ENCODE assay signal across 13 cellular contexts in the genomic region with DNA sequence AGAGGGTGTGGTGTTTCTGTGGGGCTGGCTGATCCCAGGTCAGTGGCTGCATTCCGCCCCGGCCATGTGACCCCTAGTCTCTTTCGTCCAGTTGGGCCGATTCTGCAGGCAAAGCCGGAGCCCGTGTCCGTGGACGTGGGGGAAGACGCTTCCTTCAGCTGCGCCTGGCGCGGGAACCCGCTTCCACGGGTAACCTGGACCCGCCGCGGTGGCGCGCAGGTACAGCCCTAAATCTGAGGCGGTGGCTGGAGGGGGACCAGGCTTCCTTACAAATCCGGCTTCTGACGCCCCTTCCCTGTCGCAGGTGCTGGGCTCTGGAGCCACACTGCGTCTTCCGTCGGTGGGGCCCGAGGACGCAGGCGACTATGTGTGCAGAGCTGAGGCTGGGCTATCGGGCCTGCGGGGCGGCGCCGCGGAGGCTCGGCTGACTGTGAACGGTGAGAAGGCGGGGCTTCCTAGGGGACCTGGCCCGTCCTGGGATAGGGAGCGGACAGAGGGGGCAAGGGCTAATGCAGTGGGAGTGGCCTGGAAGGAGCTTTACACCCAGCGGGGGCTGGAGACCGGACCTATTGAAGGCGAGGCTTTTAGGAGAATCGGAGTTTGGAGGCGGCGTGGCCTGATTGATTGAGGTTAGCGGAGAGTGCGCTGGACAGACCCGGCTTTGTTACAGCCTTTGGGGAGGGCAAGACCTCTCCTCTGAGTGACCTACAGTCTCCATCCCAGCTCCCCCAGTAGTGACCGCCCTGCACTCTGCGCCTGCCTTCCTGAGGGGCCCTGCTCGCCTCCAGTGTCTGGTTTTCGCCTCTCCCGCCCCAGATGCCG. TPM values are rescaled to one million over a fixed set of nuclear protein-coding genes. Genes with fewer than 3 reads are reported as not detected.
DNase-seq lines count a peak whose midpoint lies in the region; TF ChIP-seq lines count a peak whose summit lies in the region.
"Had no signal": no experiment of that assay in that cellular context is flagged by ENCODE, and none has a peak within 500 bp of the region (broad histone marks: within the 10 kb centered on the region; RNA-seq: fewer than 3 reads in every experiment).

No MANE protein-coding gene starts in this region.

- no peaks in the 10 kb centered on the region for H3K9me2 ChIP-seq in hepatocyte (replicated peaks; ENCODE audit: insufficient read depth)

- H3K9me3 ChIP-seq in HUES64 (ENCODE audit: insufficient read depth, low read depth, low read length) (no peaks in the 10 kb centered on the region), hepatocyte (ENCODE audit: low read depth) (no peaks in the 10 kb centered on the region), trophoblast cell (ENCODE audit: insufficient read depth, low read depth, low read length) (peaks cover 5% of the 10 kb centered on the region), breast epithelium (peaks cover 0 to 4% of the 10 kb centered on the region in 2 donors)

- no peaks in the 10 kb centered on the region for H4K20me1 ChIP-seq in hepatocyte (ENCODE audit: insufficient read depth, poor library complexity, severe bottlenecking)

- no peak overlapping the region for H2AK5ac ChIP-seq in trophoblast cell (ENCODE audit: low read length)

- H3K9ac ChIP-seq in HUES64 (ENCODE audit: low read depth, low read length) (no peak overlapping the region), trophoblast cell (ENCODE audit: low read length) (no peak overlapping the region)

- no peak overlapping the region for H3K14ac ChIP-seq in trophoblast cell (ENCODE audit: low read length)

- TF ChIP-seq CTCF in hepatocyte (IDR thresholded peaks at IDR 0.05; ENCODE audit: poor library complexity): no peak
- TF ChIP-seq CTCF in breast epithelium (IDR thresholded peaks at IDR 0.05): no peak

- no peak overlapping the region for H2BK12ac ChIP-seq in trophoblast cell (ENCODE audit: low read length)

- H2AFZ ChIP-seq in hepatocyte: no peak overlapping the region
- no peak overlapping the region for H2AFZ ChIP-seq in trophoblast cell (ENCODE audit: insufficient read depth, low read length, poor library complexity)

- no peak overlapping the region for H2BK5ac ChIP-seq in trophoblast cell (ENCODE audit: low read depth, low read length, poor library complexity)

- peak overlapping the region; percentile 58 for H3K4me3 ChIP-seq in HUES64 (ENCODE audit: low read length)
- no peak overlapping the region for H3K4me3 ChIP-seq in hepatocyte
- peak overlapping the region; percentile 26 for H3K4me3 ChIP-seq in trophoblast cell (ENCODE audit: low read depth, low read length)
- H3K4me3 ChIP-seq in breast epithelium: no peak overlapping the region

- H2BK120ac ChIP-seq in trophoblast cell (ENCODE audit: insufficient read depth, low read length, poor library complexity): no peak overlapping the region

- peaks cover 78% of the 10 kb centered on the region for H3K27me3 ChIP-seq in HUES64 (ENCODE audit: insufficient read depth, low read length)
- H3K27me3 ChIP-seq in hepatocyte: peaks cover 61% of the 10 kb centered on the region
- peaks cover 34% of the 10 kb centered on the region for H3K27me3 ChIP-seq in trophoblast cell (ENCODE audit: insufficient read depth, low read length)
- H3K27me3 ChIP-seq in breast epithelium: peaks cover 0 to 33% of the 10 kb centered on the region in 2 donors

- TF ChIP-seq POLR2A in breast epithelium (IDR thresholded peaks at IDR 0.05): no peak

- H4K12ac ChIP-seq in trophoblast cell (ENCODE audit: low read depth, low read length): no peak overlapping the region

- peaks cover 6% of the 10 kb centered on the region; the same call in 1 of the 2 replicates for H3K4me1 ChIP-seq in HUES64 (ENCODE audit: insufficient read depth, low read length)
- peaks cover 3% of the 10 kb centered on the region for H3K4me1 ChIP-seq in hepatocyte (ENCODE audit: insufficient read depth)
- H3K4me1 ChIP-seq in trophoblast cell (ENCODE audit: control insufficient read depth in 1 of 2, insufficient read depth in 2 of 2, low read length in 2 of 2): peaks cover 5 to 9% of the 10 kb centered on the region in 2 experiments
- no peaks in the 10 kb centered on the region for H3K4me1 ChIP-seq in breast epithelium

- H3K4me2 ChIP-seq in hepatocyte (peak overlapping the region; percentile 74), trophoblast cell (ENCODE audit: low read length) (peak overlapping the region; percentile 70)

- H3K27ac ChIP-seq in HUES64 (ENCODE audit: low read depth, low read length) (no peak overlapping the region), hepatocyte (no peak overlapping the region), trophoblast cell (ENCODE audit: low read depth, low read length) (no peak overlapping the region), breast epithelium (no peak overlapping the region), substantia nigra (ENCODE audit: low read depth, low read length, poor library complexity, severe bottlenecking) (no peak overlapping the region)

- no peaks in the 10 kb centered on the region for H3K79me2 ChIP-seq in hepatocyte
- no peaks in the 10 kb centered on the region for H3K79me2 ChIP-seq in trophoblast cell (ENCODE audit: control insufficient read depth, insufficient read depth, low read length, poor library complexity)

- no peak overlapping the region for H3K4ac ChIP-seq in trophoblast cell (ENCODE audit: low read depth, low read length)

- no peak overlapping the region for H4K8ac ChIP-seq in trophoblast cell (ENCODE audit: low read depth, low read length)

- peak; percentile 71 for DNase-seq in hepatocyte (ENCODE audit: low spot score)
- DNase-seq in trophoblast cell: peak in 1 of 2 donors; percentile 35
- no peak for DNase-seq in breast epithelium (ENCODE audit: low spot score in 2 of 2)
- DNase-seq in substantia nigra (lab: John Stamatoyannopoulos, UW): no peak
- no peak for DNase-seq in activated CD8-positive, alpha-beta memory T cell treated with anti-CD3 and anti-CD28 coated beads, Interleukin-2, amount 50 U/mL, for 4 hours
- DNase-seq: activated CD4-positive, alpha-beta T cell treated with anti-CD3 and anti-CD28 coated beads for 48 hours; CD8-positive, alpha-beta memory T cell; erythroblast; KG1; NCI-H2029 treated with DMSO at 0.1 percent for 48 hours had no signal

- no peak overlapping the region for H3K18ac ChIP-seq in trophoblast cell (ENCODE audit: low read length)

- no peaks in the 10 kb centered on the region for H3K79me1 ChIP-seq in trophoblast cell (ENCODE audit: low read length)

- intact Hi-C loops in breast epithelium (cut with DNase I; ENCODE audit: low total_unique reads): no loop called here

- no peaks in the 10 kb centered on the region for H3K36me3 ChIP-seq in HUES64 (ENCODE audit: insufficient read depth, low read length)
- H3K36me3 ChIP-seq in hepatocyte (replicated peaks; ENCODE audit: insufficient read depth, low read depth): no peaks in the 10 kb centered on the region
- H3K36me3 ChIP-seq in trophoblast cell (ENCODE audit: control insufficient read depth in 1 of 2, insufficient read depth in 2 of 2, low read length in 2 of 2): no peaks in the 10 kb centered on the region
- no peaks in the 10 kb centered on the region for H3K36me3 ChIP-seq in breast epithelium

- H3K23ac ChIP-seq in trophoblast cell (ENCODE audit: low read length): no peak overlapping the region

- WGBS in HUES64: 4% methylated on average over 55 of the region's 55 CpGs
- 7% methylated on average over 54 of the region's 55 CpGs for WGBS in hepatocyte (ENCODE audit: low lambda C conversion rate, missing lambda C conversion rate)
- no CpG with 5 or more reads among the region's 55 CpGs for WGBS in trophoblast cell (ENCODE audit: extremely low coverage, insufficient coverage, insufficient read length)

- no peak overlapping the region for H4K91ac ChIP-seq in trophoblast cell (ENCODE audit: low read depth, low read length)

RNA-seq across cellular contexts. Expression of gene KIRREL2, which starts 4.3 kb away (rescaled TPM):
- polyA plus RNA-seq in HUES64 (2013, experiment 1 of 2): 2.0 TPM
- polyA plus RNA-seq in HUES64 (2013, experiment 2 of 2): 2.3 TPM
- 0.12 and 1.4 TPM in 2 replicates for total RNA-seq in hepatocyte
- polyA plus RNA-seq in hepatocyte: 0.64 and 2.3 TPM in 2 replicates
- polyA plus RNA-seq in trophoblast cell (2013): 0.10 and 0.11 TPM in 2 replicates
- total RNA-seq in breast epithelium: under 1 TPM in 2 of 3 donors, not detected in 1; 0.15 to 0.66 TPM
- total RNA-seq: osteocyte had no signal
- polyA plus RNA-seq: CD8-positive, alpha-beta memory T cell; keratinocyte had no signal

RNA-seq across cellular contexts. Expression of gene APLP1, which starts 7.3 kb away (rescaled TPM):
- 43.3 TPM for polyA plus RNA-seq in HUES64 (2013, experiment 1 of 2)
- polyA plus RNA-seq in HUES64 (2013, experiment 2 of 2): 75.3 TPM
- total RNA-seq in hepatocyte (19.8 and 29.0 TPM in 2 replicates), breast epithelium (1 to 10 TPM; 2.6 to 4.2 (median 3.3) TPM)
- polyA plus RNA-seq in hepatocyte: 115 and 147 TPM in 2 replicates
- polyA plus RNA-seq in trophoblast cell (2013): 18.9 and 25.5 TPM in 2 replicates
- polyA plus RNA-seq: CD8-positive, alpha-beta memory T cell had no signal

RNA-seq across cellular contexts. Expression of gene NPHS1, which starts 8.7 kb away (rescaled TPM):
- not detected for polyA plus RNA-seq in HUES64 (2013, experiment 1 of 2)
- polyA plus RNA-seq in HUES64 (2013, experiment 2 of 2): 0.57 TPM
- total RNA-seq in hepatocyte: 0.30 and 0.36 TPM in 2 replicates
- polyA plus RNA-seq in hepatocyte: 0.15 and 0.76 TPM in 2 replicates
- not detected in 2 replicates for polyA plus RNA-seq in trophoblast cell (2013)
- total RNA-seq in breast epithelium: under 1 TPM in 1 of 3 donors, not detected in 2; 0.15 TPM
- total RNA-seq: CD8-positive, alpha-beta memory T cell; osteocyte had no signal
- polyA plus RNA-seq: CD8-positive, alpha-beta memory T cell; keratinocyte had no signal

RNA-seq across cellular contexts. Expression of gene NFKBID, which starts 39.3 kb away (rescaled TPM):
- 5.6 TPM for polyA plus RNA-seq in HUES64 (2013, experiment 1 of 2)
- 5.6 TPM for polyA plus RNA-seq in HUES64 (2013, experiment 2 of 2)
- total RNA-seq in hepatocyte: 2.7 and 3.9 TPM in 2 replicates
- 7.3 and 10.8 TPM in 2 replicates for polyA plus RNA-seq in hepatocyte
- polyA plus RNA-seq in trophoblast cell (2013): 6.3 and 6.7 TPM in 2 replicates
- 10 to 100 TPM in 1 of 3 donors, 1 to 10 TPM in 2; 4.3 to 15.2 (median 7.9) TPM for total RNA-seq in breast epithelium

RNA-seq across cellular contexts. Expression of gene HCST, which starts 41.3 kb away (rescaled TPM):
- polyA plus RNA-seq in HUES64 (2013, experiment 1 of 2): not detected
- 0.57 TPM for polyA plus RNA-seq in HUES64 (2013, experiment 2 of 2)
- total RNA-seq in hepatocyte (0.97 and 1.4 TPM in 2 replicates), breast epithelium (1 to 10 TPM; 3.3 to 7.2 (median 3.5) TPM)
- 3.9 and 4.8 TPM in 2 replicates for polyA plus RNA-seq in hepatocyte
- polyA plus RNA-seq in trophoblast cell (2013): 0.94 and 1.1 TPM in 2 replicates

Comparison
In these comparisons a context has a peak if more than half of its experiments do, and no peak if none do; other contexts are left out.
1. H3K4me3 ChIP-seq: peak in HUES64 (single experiment) and trophoblast cell (single experiment); none in hepatocyte (single experiment) and breast epithelium (0 of 3).